In genomic region chr1:93078935-93079654, GRCh38 we compare ENCODE assay signal across 8 cellular contexts. TPM values are rescaled to one million over a fixed set of nuclear protein-coding genes. Genes with fewer than 3 reads are reported as not detected.
DNase-seq lines count a peak whose midpoint lies in the region; ATAC-seq and TF ChIP-seq lines count a peak whose summit lies in the region.

TSS of gene MTF2 (plus strand) at chr1:93079283. CDS start at chr1:93079527, 244 bp downstream.

- peak; percentile 95 for DNase-seq in NCI-H1694 treated with DMSO at 0.1 percent for 48 hours (lab: John Stamatoyannopoulos, UW)
- DNase-seq in amniotic stem cell (lab: John Stamatoyannopoulos, UW) = peak; percentile 84
- DNase-seq in left cardiac atrium = peak; percentile 95
- peak; percentile 98 for DNase-seq in posterior vena cava (ENCODE audit: low spot score)
- peak; percentile 94 to 98 for DNase-seq in upper lobe of left lung

- peaks cover 39% of the 10 kb centered on the region for H3K4me1 Mint-ChIP-seq in T-helper 1 cell treated with Interleukin-12 subunit alpha and Interleukin-12 subunit beta and Interleukin-4 antibody, amounts not matched to agents 30 μg/mL and 1 μg/mL, for 36 hours (ENCODE audit: low read depth)

- H3K4me3 ChIP-seq in upper lobe of left lung = peak within 1 kb of the TSS; percentile 77 to 95 (median 78)

- TF ChIP-seq POLR2A in upper lobe of left lung (IDR thresholded peaks at IDR 0.05) = peak in 3 of 4 donors; percentile 75 to 95 (median 88)

- H3K4me3 Mint-ChIP-seq in T-helper 1 cell treated with Interleukin-12 subunit alpha and Interleukin-12 subunit beta and Interleukin-4 antibody, amounts not matched to agents 30 μg/mL and 1 μg/mL, for 36 hours = peak within 1 kb of the TSS; percentile 98

- ATAC-seq in GM18498 (IDR thresholded peaks at IDR 0.05; ENCODE audit: unreplicated experiment) = peak; percentile 78
- peak; percentile 79 for ATAC-seq in HG02885 (IDR thresholded peaks at IDR 0.05; ENCODE audit: poor library complexity, unreplicated experiment)
- ATAC-seq in left cardiac atrium = peak; percentile 97 to 98
- ATAC-seq in upper lobe of left lung (ENCODE audit: low FRiP score in 2 of 2) = peak; percentile 98

- peaks cover 17 to 34% (median 19%) of the 10 kb centered on the region in 4 donors for H3K4me1 ChIP-seq in upper lobe of left lung

- WGBS in upper lobe of left lung, 2 donors = 0% methylated on average over 49 to 51 of the region's 51 CpGs

- peaks cover 18% of the 10 kb centered on the region for H3K36me3 Mint-ChIP-seq in T-helper 1 cell treated with Interleukin-12 subunit alpha and Interleukin-12 subunit beta and Interleukin-4 antibody, amounts not matched to agents 30 μg/mL and 1 μg/mL, for 36 hours (ENCODE audit: low read depth)

- H3K27ac ChIP-seq in upper lobe of left lung = peak within 1 kb of the TSS; percentile 88 to 95 (median 92)

- intact Hi-C loops in left cardiac atrium (cut with DNase I) = no loop called here
- intact Hi-C loops in posterior vena cava (cut with DNase I) = no loop called here

- TF ChIP-seq CTCF in upper lobe of left lung (IDR thresholded peaks at IDR 0.05) = peak in 1 of 6 experiments; percentile 39

- H3K9me3 Mint-ChIP-seq in T-helper 1 cell treated with Interleukin-12 subunit alpha and Interleukin-12 subunit beta and Interleukin-4 antibody, amounts not matched to agents 30 μg/mL and 1 μg/mL, for 36 hours = no peaks in the 10 kb centered on the region

- H3K27me3 Mint-ChIP-seq in T-helper 1 cell treated with Interleukin-12 subunit alpha and Interleukin-12 subunit beta and Interleukin-4 antibody, amounts not matched to agents 30 μg/mL and 1 μg/mL, for 36 hours (ENCODE audit: low read depth) = peaks cover 3% of the 10 kb centered on the region

- peak within 1 kb of the TSS; percentile 88 for H3K27ac Mint-ChIP-seq in T-helper 1 cell treated with Interleukin-12 subunit alpha and Interleukin-12 subunit beta and Interleukin-4 antibody, amounts not matched to agents 30 μg/mL and 1 μg/mL, for 36 hours

- H3K36me3 ChIP-seq in upper lobe of left lung = peaks cover 0 to 3% (median 0%) of the 10 kb centered on the region in 4 donors

- no peaks in the 10 kb centered on the region for H3K9me3 ChIP-seq in upper lobe of left lung

- TF ChIP-seq EP300 in upper lobe of left lung (IDR thresholded peaks at IDR 0.05) = peak in 1 of 4 donors; percentile 72

- H3K27me3 ChIP-seq in upper lobe of left lung = no peaks in the 10 kb centered on the region

RNA-seq across cellular contexts. Expression of gene MTF2, which starts in this region (rescaled TPM):
- 10 to 100 TPM; 10.1 to 10.2 TPM for total RNA-seq in left cardiac atrium
- total RNA-seq in posterior vena cava = 10 to 100 TPM; 13.9 to 17.2 TPM
- 10 to 100 TPM; 15.4 to 29.4 (median 20.6) TPM for total RNA-seq in upper lobe of left lung

Comparison
In these comparisons a context has a peak if more than half of its experiments do, and no peak if none do; other contexts are left out.
1. Peak in every context shown above with its lines: DNase-seq, ATAC-seq, H3K4me3 ChIP-seq and H3K27ac ChIP-seq.